In genomic region chr14:52349731-52350130, GRCh38 we compare ENCODE assay signal across 15 cellular contexts. TPM values are rescaled to one million over a fixed set of nuclear protein-coding genes. Genes with fewer than 3 reads are reported as not detected.
DNase-seq lines count a peak whose midpoint lies in the region; ATAC-seq, FAIRE-seq and TF ChIP-seq lines count a peak whose summit lies in the region.
"Had no signal": no experiment of that assay in that cellular context is flagged by ENCODE, and none has a peak within 500 bp of the region (broad histone marks: within the 10 kb centered on the region; RNA-seq: fewer than 3 reads in every experiment).

No MANE protein-coding gene starts in this region.

- no peaks in the 10 kb centered on the region for H4K20me1 ChIP-seq in HepG2 (ENCODE audit: insufficient read depth, low read length)

- CTCF ChIA-PET in HepG2 (lab: Yijun Ruan, JAX; ENCODE audit: low intra/inter-chr PET ratio, low total read pairs) (no interaction called here), T-cell (lab: Charles Lee) (no interaction called here)

- TF ChIP-seq EP300 in HepG2 (IDR thresholded peaks at IDR 0.05; ENCODE audit: low read depth in 2 of 2, low read length in 2 of 2): no peak
- no peak for TF ChIP-seq EP300 in HepG2 (CRISPR knock-in tag; IDR thresholded peaks at IDR 0.05; ENCODE audit: borderline replicate concordance)

- H3K27me3 Mint-ChIP-seq in T-cell: no peaks in the 10 kb centered on the region

- H3K4me1 Mint-ChIP-seq in T-cell: peaks cover 54 to 64% (median 58%) of the 10 kb centered on the region in 3 donors

- WGBS in HepG2 (ENCODE audit: low lambda C conversion rate): 17% methylated on average over 2 of the region's 2 CpGs
- 24% methylated on average over 2 of the region's 2 CpGs for WGBS in right lobe of liver (ENCODE audit: insufficient coverage, low coverage, low lambda C conversion rate, missing lambda C conversion rate)

- DNase-seq in HepG2 (ENCODE audit: low spot score) (no peak), right lobe of liver (no peak), T-cell (no peak), fibroblast of mammary gland (ENCODE audit: low read depth) (peak; percentile 38), Peyer's patch (no peak), tibial artery (no peak), LoVo (ENCODE audit: low spot score) (no peak)
- DNase-seq: DMS53; NCI-H2029 treated with DMSO at 0.1 percent for 48 hours; posterior cingulate gyrus; stimulated activated CD4-positive, alpha-beta T cell treated with anti-CD3 and anti-CD28 coated beads, Interleukin-12 subunit alpha, Interleukin-12 subunit beta, amount 100 ng/mL, for 4 hours had no signal

- peaks cover 0 to 4% (median 0%) of the 10 kb centered on the region in 3 donors for H3K9me3 Mint-ChIP-seq in T-cell

- FAIRE-seq in HepG2 (lab: Jason Lieb, UNC): no peak

- H3K4me2 ChIP-seq in HepG2 (ENCODE audit: low read depth, low read length): no peak overlapping the region

- no peak overlapping the region for H3K9ac ChIP-seq in HepG2 (ENCODE audit: insufficient read depth, low read depth, low read length)

- TF ChIP-seq RAD21 in HepG2 (CRISPR knock-in tag; IDR thresholded peaks at IDR 0.05): no peak

- H3K4me1 ChIP-seq in HepG2 (ENCODE audit: insufficient read depth, low read length) (peaks cover 7% of the 10 kb centered on the region), right lobe of liver (no peaks in the 10 kb centered on the region), Peyer's patch (peaks cover 0 to 16% (median 3%) of the 10 kb centered on the region in 4 donors), tibial artery (peaks cover 0 to 20% (median 10%) of the 10 kb centered on the region in 4 donors)
- H3K4me1 ChIP-seq: adrenal gland had no signal

- ATAC-seq in HepG2 (no peak), right lobe of liver (no peak), T-cell (replicated peaks in 1 of 4) (no peak), HG03571 (IDR thresholded peaks at IDR 0.05; ENCODE audit: unreplicated experiment) (no peak)

- H3K27ac ChIP-seq in HepG2 (ENCODE audit: extremely low read length, insufficient read depth, low read length) (no peak overlapping the region), right lobe of liver (no peak overlapping the region), Peyer's patch (no peak overlapping the region), tibial artery (no peak overlapping the region)
- H3K27ac ChIP-seq: adrenal gland, RWPE1 had no signal

- H3K27ac Mint-ChIP-seq in T-cell: peak overlapping the region; percentile 98

- TF ChIP-seq POLR2A in HepG2 (IDR thresholded peaks at IDR 0.05; ENCODE audit: insufficient read depth in 1 of 2, low read depth in 2 of 2, low read length in 2 of 2) (no peak), right lobe of liver (IDR thresholded peaks at IDR 0.05) (no peak), Peyer's patch (IDR thresholded peaks at IDR 0.05) (no peak)

- BruUV-seq in HepG2 (replicated peaks; lab: Mats Ljungman, UMichigan): no TSS peak

- no peak overlapping the region for H3K4me3 Mint-ChIP-seq in T-cell

- H3K79me2 ChIP-seq in HepG2 (ENCODE audit: insufficient read depth, low read length): no peaks in the 10 kb centered on the region

- intact Hi-C loops in HepG2 (cut with micrococcal nuclease; ENCODE audit: unreplicated experiment) (no loop called here), right lobe of liver (cut with DNase I) (no loop called here), tibial artery (cut with DNase I; ENCODE audit: low total_unique reads) (no loop called here)

- H3K4me3 ChIP-seq in HepG2 (replicated peaks in 1 of 3; ENCODE audit: insufficient read depth in 1 of 3, low read depth in 2 of 3, low read length in 3 of 3) (no peak overlapping the region), right lobe of liver (no peak overlapping the region), fibroblast of mammary gland (ENCODE audit: control insufficient read depth, low read depth, low read length) (no peak overlapping the region), Peyer's patch (no peak overlapping the region), tibial artery (no peak overlapping the region)
- H3K4me3 ChIP-seq: adrenal gland had no signal

- H3K36me3 ChIP-seq in HepG2 (replicated peaks in 1 of 2; ENCODE audit: control insufficient read depth in 1 of 2, insufficient read depth in 2 of 2, low read length in 2 of 2) (no peaks in the 10 kb centered on the region), right lobe of liver (no peaks in the 10 kb centered on the region), Peyer's patch (no peaks in the 10 kb centered on the region), tibial artery (no peaks in the 10 kb centered on the region)
- H3K36me3 ChIP-seq: adrenal gland had no signal

- TF ChIP-seq CTCF in HepG2 (CRISPR knock-in tag; IDR thresholded peaks at IDR 0.05) (no peak), right lobe of liver (IDR thresholded peaks at IDR 0.05) (no peak), fibroblast of mammary gland (conservative IDR thresholded peaks at IDR 0.05; ENCODE audit: control insufficient read depth, insufficient read depth, low read depth, low read length) (no peak), Peyer's patch (IDR thresholded peaks at IDR 0.05) (no peak), tibial artery (IDR thresholded peaks at IDR 0.05) (no peak)

- no peaks in the 10 kb centered on the region; a peak in 1 of 5 replicates for H3K27me3 ChIP-seq in HepG2 (ENCODE audit: control insufficient read depth in 1 of 2, insufficient read depth in 2 of 2, low read length in 2 of 2)
- H3K27me3 ChIP-seq in right lobe of liver: no peaks in the 10 kb centered on the region
- no peaks in the 10 kb centered on the region for H3K27me3 ChIP-seq in Peyer's patch
- H3K27me3 ChIP-seq in tibial artery: no peaks in the 10 kb centered on the region
- H3K27me3 ChIP-seq: adrenal gland had no signal

- no peak overlapping the region for H2AFZ ChIP-seq in HepG2 (ENCODE audit: low read length)

- POLR2A ChIA-PET in HepG2 (lab: Yijun Ruan, JAX) (no interaction called here), T-cell (lab: Charles Lee) (no interaction called here)

- no peaks in the 10 kb centered on the region for H3K9me3 ChIP-seq in HepG2 (ENCODE audit: low read length)
- H3K9me3 ChIP-seq in right lobe of liver: no peaks in the 10 kb centered on the region
- no peaks in the 10 kb centered on the region for H3K9me3 ChIP-seq in Peyer's patch
- no peaks in the 10 kb centered on the region for H3K9me3 ChIP-seq in tibial artery
- H3K9me3 ChIP-seq: adrenal gland had no signal

- in situ Hi-C loops in HepG2 (cut with HindIII; ENCODE audit: extremely low pct_ligation_motif_present, low pct_unique_long_range_greater_than_20kb): no loop called here

- H3K36me3 Mint-ChIP-seq in T-cell: peaks cover 3% of the 10 kb centered on the region

TF ChIP-seq in HepG2, 621 proteins besides CTCF, POLR2A, EP300 and RAD21:
- TF ChIP-seq ZNF12 (CRISPR knock-in tag; IDR thresholded peaks at IDR 0.05): peak; percentile 46; the same call in 1 of the 2 replicates
- TF ChIP-seq TAF1 (CRISPR knock-in tag; IDR thresholded peaks at IDR 0.05): no peak

RNA-seq across cellular contexts. Expression of gene PTGER2, which starts 35.6 kb away (rescaled TPM):
- total RNA-seq in HepG2 (2016; rRNA removed; fragmentation: Illumina TruSeq; extraction: Trizol) (not detected in 2 replicates), right lobe of liver (1 to 10 TPM in 1 of 6 experiments, under 1 TPM in 5; 0.24 to 1.9 (median 0.51) TPM), T-cell (10 to 100 TPM; 38.8 to 68.0 (median 54.7) TPM), Peyer's patch (1 to 10 TPM; 2.7 to 6.4 (median 4.9) TPM)
- not detected in 2 replicates for total RNA-seq in HepG2 (2016; cell fraction: cytosol; rRNA removed; fragmentation: Illumina TruSeq; extraction: Trizol; ENCODE audit: low read depth)
- not detected in 2 replicates for total RNA-seq in HepG2 (2016; cell fraction: insoluble cytoplasmic fraction; rRNA removed; fragmentation: Illumina TruSeq; extraction: Trizol)
- total RNA-seq in HepG2 (2016; cell fraction: membrane; rRNA removed; fragmentation: Illumina TruSeq; extraction: Trizol): not detected in 2 replicates
- total RNA-seq in HepG2 (2016; cell fraction: nucleus; rRNA removed; fragmentation: Illumina TruSeq; extraction: Trizol): not detected in 2 replicates
- not detected in 2 replicates for polyA plus RNA-seq in HepG2 (2011; rRNA removed)
- not detected in 2 replicates for polyA plus RNA-seq in HepG2 (2011; cell fraction: cytosol; rRNA removed)
- polyA plus RNA-seq in HepG2 (2011; cell fraction: nucleus; rRNA removed): not detected in 2 replicates
- polyA plus RNA-seq in HepG2 (2012): not detected in 2 replicates
- polyA plus RNA-seq in HepG2 (2016; cell fraction: cytosol; fragmentation: Illumina TruSeq; extraction: Trizol; ENCODE audit: low read depth): not detected in 2 replicates
- not detected in 2 replicates for polyA plus RNA-seq in HepG2 (2016; cell fraction: insoluble cytoplasmic fraction; fragmentation: Illumina TruSeq; extraction: Trizol; ENCODE audit: low read depth)
- not detected in 2 replicates for polyA plus RNA-seq in HepG2 (2016; cell fraction: membrane; fragmentation: Illumina TruSeq; extraction: Trizol; ENCODE audit: low read depth)
- polyA plus RNA-seq in HepG2 (2016; cell fraction: nucleus; fragmentation: Illumina TruSeq; extraction: Trizol; ENCODE audit: insufficient read depth, low read depth): not detected in 2 replicates
- polyA minus RNA-seq in HepG2 (2011; rRNA and poly(A)+ RNA removed; ENCODE audit: low replicate concordance): not detected in 2 replicates
- polyA minus RNA-seq in HepG2 (2011; cell fraction: cytosol; rRNA and poly(A)+ RNA removed): not detected in 2 replicates
- not detected in 2 replicates for polyA minus RNA-seq in HepG2 (2011; cell fraction: nucleus; rRNA and poly(A)+ RNA removed)
- total RNA-seq: temporal lobe had no signal

Comparison
In these comparisons a context has a peak if more than half of its experiments do, and no peak if none do; other contexts are left out.
1. RNA of gene PTGER2, which starts 35.6 kb away (total RNA-seq): 38.8 to 68.0 TPM in T-cell; 2.7 to 6.4 TPM in Peyer's patch, 0.24 to 1.9 TPM in right lobe of liver and not detected in HepG2; every median in the first group is over 4 times any median in the second.